Comparison of ENCODE assay signal across 17 cellular contexts in genomic region chr17:82490512-82491195, GRCh38. TPM values are rescaled to one million over a fixed set of nuclear protein-coding genes. Genes with fewer than 3 reads are reported as not detected.
DNase-seq lines count a peak whose midpoint lies in the region; ATAC-seq and TF ChIP-seq lines count a peak whose summit lies in the region.
"Had no signal": no experiment of that assay in that cellular context is flagged by ENCODE, and none has a peak within 500 bp of the region (broad histone marks: within the 10 kb centered on the region; RNA-seq: fewer than 3 reads in every experiment).

No MANE protein-coding gene starts in this region.

- no peaks in the 10 kb centered on the region for H3K9me3 Mint-ChIP-seq in nephron progenitor cell
- no peaks in the 10 kb centered on the region for H3K9me3 Mint-ChIP-seq in Calu3 (ENCODE audit: low read depth, unreplicated experiment)
- H3K9me3 Mint-ChIP-seq: activated naive CD4-positive, alpha-beta T cell treated with anti-CD3 and anti-CD28 coated beads, Interleukin-2, amount 50 U/mL, for 24 hours had no signal

- no peak overlapping the region for H3K4me3 ChIP-seq in Peyer's patch
- no peak overlapping the region for H3K4me3 ChIP-seq in left lung
- H3K4me3 ChIP-seq: cardiac muscle cell, MG63, ovary, smooth muscle cell had no signal

- TF ChIP-seq CTCF in Peyer's patch (IDR thresholded peaks at IDR 0.05) (no peak), nephron progenitor cell (IDR thresholded peaks at IDR 0.05) (no peak), Calu3 (IDR thresholded peaks at IDR 0.05; ENCODE audit: unreplicated experiment) (no peak), left lung (IDR thresholded peaks at IDR 0.05) (no peak)

- peak overlapping the region; percentile 65 for H3K27ac Mint-ChIP-seq in nephron progenitor cell
- H3K27ac Mint-ChIP-seq in Calu3 (ENCODE audit: unreplicated experiment): no peak overlapping the region
- H3K27ac Mint-ChIP-seq: activated naive CD4-positive, alpha-beta T cell treated with anti-CD3 and anti-CD28 coated beads, Interleukin-2, amount 50 U/mL, for 24 hours had no signal

- no peak for TF ChIP-seq POLR2A in Peyer's patch (IDR thresholded peaks at IDR 0.05)

- H3K36me3 Mint-ChIP-seq in nephron progenitor cell (ENCODE audit: low read depth) (peaks cover 28% of the 10 kb centered on the region), Calu3 (ENCODE audit: insufficient read depth, unreplicated experiment) (peaks cover 37% of the 10 kb centered on the region)

- H3K27me3 ChIP-seq in Peyer's patch: no peaks in the 10 kb centered on the region
- H3K27me3 ChIP-seq in left lung: no peaks in the 10 kb centered on the region
- H3K27me3 ChIP-seq: cardiac muscle cell, MG63, ovary had no signal

- peak; percentile 74 for DNase-seq in DMS153 (lab: John Stamatoyannopoulos, UW)
- DNase-seq in DMS153 treated with DMSO at 0.1 percent for 48 hours (lab: John Stamatoyannopoulos, UW; ENCODE audit: unreplicated experiment): no peak
- DNase-seq in NCI-H146 (lab: John Stamatoyannopoulos, UW): peak; percentile 92
- peak in 2 of 3 donors; percentile 38 to 51 for DNase-seq in Peyer's patch
- no peak for DNase-seq in nephron progenitor cell
- DNase-seq in Calu3: no peak
- no peak for DNase-seq in left lung
- DNase-seq: 8988T; CD4-positive, alpha-beta memory T cell; MG63; NCI-H524 treated with DMSO at 0.1 percent for 48 hours; T-helper 9 cell had no signal

- peaks cover 0 to 37% (median 0%) of the 10 kb centered on the region in 3 donors for H3K36me3 ChIP-seq in Peyer's patch
- peaks cover 0 to 42% of the 10 kb centered on the region in 2 donors for H3K36me3 ChIP-seq in left lung
- H3K36me3 ChIP-seq: ovary had no signal

- H3K4me3 Mint-ChIP-seq in nephron progenitor cell (no peak overlapping the region), Calu3 (ENCODE audit: low read depth, unreplicated experiment) (no peak overlapping the region)
- H3K4me3 Mint-ChIP-seq: activated naive CD4-positive, alpha-beta T cell treated with anti-CD3 and anti-CD28 coated beads, Interleukin-2, amount 50 U/mL, for 24 hours; CD4-positive, alpha-beta memory T cell had no signal

- no TSS peak for BruUV-seq in Calu3 (replicated peaks; lab: Mats Ljungman, UMichigan)

- H3K4me1 Mint-ChIP-seq in nephron progenitor cell (peaks cover 18% of the 10 kb centered on the region), Calu3 (ENCODE audit: low read depth, unreplicated experiment) (peaks cover 9% of the 10 kb centered on the region)

- CTCF ChIA-PET in Calu3 (lab: Charles Lee): no interaction called here

- intact Hi-C loops in Calu3 (cut with micrococcal nuclease; ENCODE audit: unreplicated experiment): loop anchor here (5.0 kb wide), 1 partner anchor 62 kb away; no protein-coding TSS in a partner anchor
- intact Hi-C loops in left lung (cut with DNase I): no loop called here

- no peak for ATAC-seq in GM18498 (IDR thresholded peaks at IDR 0.05; ENCODE audit: unreplicated experiment)
- ATAC-seq in left lung: no peak

- H3K27ac ChIP-seq in Peyer's patch: no peak overlapping the region
- no peak overlapping the region for H3K27ac ChIP-seq in left lung
- H3K27ac ChIP-seq: cardiac muscle cell, ovary had no signal

- H3K4me1 ChIP-seq in Peyer's patch (peaks cover 0 to 5% (median 2%) of the 10 kb centered on the region in 4 donors), left lung (peaks cover 0 to 3% of the 10 kb centered on the region in 2 donors)

- H3K9me3 ChIP-seq in Peyer's patch: no peaks in the 10 kb centered on the region
- H3K9me3 ChIP-seq in left lung: no peaks in the 10 kb centered on the region
- H3K9me3 ChIP-seq: MG63, ovary had no signal

- H3K27me3 Mint-ChIP-seq in nephron progenitor cell (ENCODE audit: low read depth, poor library complexity): peaks cover 19% of the 10 kb centered on the region
- no peaks in the 10 kb centered on the region for H3K27me3 Mint-ChIP-seq in Calu3 (ENCODE audit: unreplicated experiment)
- H3K27me3 Mint-ChIP-seq: activated naive CD4-positive, alpha-beta T cell treated with anti-CD3 and anti-CD28 coated beads, Interleukin-2, amount 50 U/mL, for 24 hours had no signal

RNA-seq across cellular contexts. Expression of gene FOXK2, which starts 28.9 kb away (rescaled TPM):
- 10 to 100 TPM; 40.6 to 67.7 (median 61.1) TPM for total RNA-seq in Peyer's patch
- 96.2 TPM in 2 replicates for total RNA-seq in Calu3 (2022)
- total RNA-seq in left lung: 10 to 100 TPM; 50.4 to 57.0 TPM

RNA-seq across cellular contexts. Expression of gene NARF, which starts 32.1 kb away (rescaled TPM):
- total RNA-seq in Peyer's patch (10 to 100 TPM; 31.9 to 81.7 (median 52.0) TPM), Calu3 (2022) (38.1 and 39.4 TPM in 2 replicates), left lung (10 to 100 TPM; 38.9 to 52.4 TPM)

RNA-seq across cellular contexts. Expression of gene CYBC1, which starts 40.1 kb away (rescaled TPM):
- total RNA-seq in Peyer's patch (100 to 1,000 TPM in 1 of 4 donors, 10 to 100 TPM in 3; 79.2 to 103 (median 88.0) TPM), Calu3 (2022) (78.1 and 80.3 TPM in 2 replicates), left lung (100 to 1,000 TPM in 1 of 2 donors, 10 to 100 TPM in 1; 90.2 to 116 TPM)

Comparison
In these comparisons a context has a peak if more than half of its experiments do, and no peak if none do; other contexts are left out.
1. DNase-seq: peak in DMS153 (single experiment), NCI-H146 (single experiment) and Peyer's patch (2 of 3); none in DMS153 treated with DMSO at 0.1 percent for 48 hours (single experiment), nephron progenitor cell (single experiment), Calu3 (single experiment) and left lung (0 of 2).